ENCODE assay signal across 8 cellular contexts in the genomic region with DNA sequence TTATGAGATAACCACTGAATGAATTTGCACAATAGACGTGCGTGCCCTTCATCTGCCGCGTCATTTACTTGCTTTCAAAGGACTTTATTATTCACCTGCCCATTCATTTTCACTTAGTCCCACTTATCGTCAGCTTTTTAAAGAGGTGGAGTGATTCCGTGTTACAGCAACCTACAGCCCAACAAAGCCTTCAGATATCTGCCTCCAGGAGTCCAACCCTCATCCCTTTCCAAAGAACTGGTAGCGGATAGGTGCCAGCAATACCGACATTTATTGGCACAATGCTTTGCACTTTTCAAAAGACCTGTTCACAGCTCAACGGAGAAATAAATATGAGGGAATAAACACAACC. TPM values are rescaled to one million over a fixed set of nuclear protein-coding genes. Genes with fewer than 3 reads are reported as not detected.
DNase-seq lines count a peak whose midpoint lies in the region; ATAC-seq and TF ChIP-seq lines count a peak whose summit lies in the region.

No MANE protein-coding gene starts in this region.

- intact Hi-C loops in activated CD8-positive, alpha-beta T cell treated with anti-CD3 and anti-CD28 coated beads for 36 hours (cut with micrococcal nuclease) = loop anchor here (2.0 kb wide), 1 partner anchor 20 kb away; a partner anchor contains a TSS
- intact Hi-C loops in left ventricle myocardium inferior (cut with micrococcal nuclease) (no loop called here), sciatic nerve (cut with DNase I) (no loop called here)

- H3K27me3 ChIP-seq in left ventricle myocardium inferior (ENCODE audit: low read depth) = no peaks in the 10 kb centered on the region

- peaks cover 4% of the 10 kb centered on the region for H3K36me3 ChIP-seq in left ventricle myocardium inferior

- H3K27ac ChIP-seq in left ventricle myocardium inferior (replicated peaks) = peak overlapping the region; percentile 96

- TF ChIP-seq CTCF in activated CD8-positive, alpha-beta T cell treated with anti-CD3 and anti-CD28 coated beads for 36 hours (IDR thresholded peaks at IDR 0.05) = no peak
- TF ChIP-seq CTCF in left ventricle myocardium inferior (IDR thresholded peaks at IDR 0.05; ENCODE audit: borderline replicate concordance) = no peak

- peak overlapping the region; percentile 95 for H3K4me3 Mint-ChIP-seq in activated naive CD4-positive, alpha-beta T cell treated with anti-CD3 and anti-CD28 coated beads, Interleukin-2, amount 10 ng/mL, durations not matched to agents 7 days and 5 days
- peak overlapping the region; percentile 87 for H3K4me3 Mint-ChIP-seq in activated CD8-positive, alpha-beta T cell treated with anti-CD3 and anti-CD28 coated beads for 36 hours

- peaks cover 44% of the 10 kb centered on the region for H3K4me1 Mint-ChIP-seq in activated naive CD4-positive, alpha-beta T cell treated with anti-CD3 and anti-CD28 coated beads, Interleukin-2, amount 10 ng/mL, durations not matched to agents 7 days and 5 days
- H3K4me1 Mint-ChIP-seq in activated CD8-positive, alpha-beta T cell treated with anti-CD3 and anti-CD28 coated beads for 36 hours (ENCODE audit: low read depth) = peaks cover 30% of the 10 kb centered on the region

- ATAC-seq in HG03439 (IDR thresholded peaks at IDR 0.05; ENCODE audit: unreplicated experiment) (peak; percentile 6), sciatic nerve (peak; percentile 7), HG02798 (IDR thresholded peaks at IDR 0.05; ENCODE audit: poor library complexity, unreplicated experiment) (no peak), HG03097 (IDR thresholded peaks at IDR 0.05; ENCODE audit: low FRiP score, unreplicated experiment) (no peak)
- peak; percentile 4 for ATAC-seq in activated CD8-positive, alpha-beta T cell treated with anti-CD3 and anti-CD28 coated beads for 36 hours

- CTCF ChIA-PET in activated naive CD4-positive, alpha-beta T cell treated with anti-CD3 and anti-CD28 coated beads, Interleukin-2, amount 10 ng/mL, durations not matched to agents 7 days and 5 days (lab: Charles Lee) = no interaction called here
- CTCF ChIA-PET in activated CD8-positive, alpha-beta T cell treated with anti-CD3 and anti-CD28 coated beads for 36 hours (lab: Charles Lee) = interaction anchor here (1.0 kb wide), 1 partner anchor 22 kb away, joined by 5 read pairs; no protein-coding TSS in a partner anchor

- H3K4me3 ChIP-seq in left ventricle myocardium inferior = peak overlapping the region; percentile 85

- POLR2A ChIA-PET in activated CD8-positive, alpha-beta T cell treated with anti-CD3 and anti-CD28 coated beads for 36 hours (lab: Charles Lee) = interaction anchor here (2.1 to 4.9 kb wide), 2 partner anchors 19 to 23 kb away, joined by 7 to 34 read pairs; a partner anchor contains a TSS

- no peak for DNase-seq in activated naive CD4-positive, alpha-beta T cell treated with anti-CD3 and anti-CD28 coated beads, Interleukin-2, amount 10 ng/mL, durations not matched to agents 7 days and 5 days
- DNase-seq in activated naive CD4-positive, alpha-beta T cell treated with Interleukin-2 at 50 U/mL for 16 hours = no peak
- no peak for DNase-seq in activated CD8-positive, alpha-beta T cell treated with anti-CD3 and anti-CD28 coated beads for 36 hours
- DNase-seq in left ventricle myocardium inferior (no peak), sciatic nerve (ENCODE audit: low spot score) (no peak)

- peaks cover 20% of the 10 kb centered on the region for H3K36me3 Mint-ChIP-seq in activated naive CD4-positive, alpha-beta T cell treated with anti-CD3 and anti-CD28 coated beads, Interleukin-2, amount 10 ng/mL, durations not matched to agents 7 days and 5 days
- H3K36me3 Mint-ChIP-seq in activated CD8-positive, alpha-beta T cell treated with anti-CD3 and anti-CD28 coated beads for 36 hours (ENCODE audit: low read depth) = peaks cover 25% of the 10 kb centered on the region

- peak overlapping the region; percentile 92 for H3K27ac Mint-ChIP-seq in activated naive CD4-positive, alpha-beta T cell treated with anti-CD3 and anti-CD28 coated beads, Interleukin-2, amount 10 ng/mL, durations not matched to agents 7 days and 5 days
- peak overlapping the region; percentile 95 for H3K27ac Mint-ChIP-seq in activated CD8-positive, alpha-beta T cell treated with anti-CD3 and anti-CD28 coated beads for 36 hours

- H3K9me3 Mint-ChIP-seq in activated naive CD4-positive, alpha-beta T cell treated with anti-CD3 and anti-CD28 coated beads, Interleukin-2, amount 10 ng/mL, durations not matched to agents 7 days and 5 days = peaks cover 5% of the 10 kb centered on the region
- H3K9me3 Mint-ChIP-seq in activated CD8-positive, alpha-beta T cell treated with anti-CD3 and anti-CD28 coated beads for 36 hours = peaks cover 4% of the 10 kb centered on the region

- peaks cover 6% of the 10 kb centered on the region for H3K27me3 Mint-ChIP-seq in activated naive CD4-positive, alpha-beta T cell treated with anti-CD3 and anti-CD28 coated beads, Interleukin-2, amount 10 ng/mL, durations not matched to agents 7 days and 5 days
- H3K27me3 Mint-ChIP-seq in activated CD8-positive, alpha-beta T cell treated with anti-CD3 and anti-CD28 coated beads for 36 hours = no peaks in the 10 kb centered on the region

- H3K4me1 ChIP-seq in left ventricle myocardium inferior = peaks cover 58% of the 10 kb centered on the region

- H3K9me3 ChIP-seq in left ventricle myocardium inferior (replicated peaks) = no peaks in the 10 kb centered on the region

RNA-seq across cellular contexts. Expression of a gene that starts 0.8 kb away (rescaled TPM):
- total RNA-seq in activated CD8-positive, alpha-beta T cell treated with anti-CD3 and anti-CD28 coated beads for 36 hours = 10 to 100 TPM; 15.7 to 17.5 TPM
- total RNA-seq in left ventricle myocardium inferior = 30.9 TPM
- 17.8 TPM for total RNA-seq in sciatic nerve

RNA-seq across cellular contexts. Expression of a gene that starts 20.4 kb away (rescaled TPM):
- 10 to 100 TPM; 40.9 to 44.0 TPM for total RNA-seq in activated CD8-positive, alpha-beta T cell treated with anti-CD3 and anti-CD28 coated beads for 36 hours
- total RNA-seq in left ventricle myocardium inferior (1.6 TPM), sciatic nerve (5.1 TPM)

Comparison
In these comparisons a context has a peak if more than half of its experiments do, and no peak if none do; other contexts are left out.
1. ATAC-seq: peak in HG03439 (single experiment), activated CD8-positive, alpha-beta T cell treated with anti-CD3 and anti-CD28 coated beads for 36 hours (single experiment) and sciatic nerve (single experiment); none in HG02798 (single experiment) and HG03097 (single experiment).